ENCODE assay signal across 12 cellular contexts in genomic region chr17:67239597-67239996, GRCh38.
DNase-seq lines count a peak whose midpoint lies in the region; ATAC-seq lines count a peak whose summit lies in the region.
"Had no signal": no experiment of that assay in that cellular context is flagged by ENCODE, and none has a peak within 500 bp of the region (broad histone marks: within the 10 kb centered on the region; RNA-seq: fewer than 3 reads in every experiment).

No MANE protein-coding gene starts in this region.

- DNase-seq in ACHN: peak; percentile 78
- peak; percentile 40 for DNase-seq in HPDE6-E6E7 (ENCODE audit: extremely low spot score)
- peak; percentile 58 for DNase-seq in dedifferentiated amniotic fluid mesenchymal stem cell (ENCODE audit: extremely low spot score)
- DNase-seq in cerebellar nuclear complex (lab: John Stamatoyannopoulos, UW): no peak
- no peak for DNase-seq in NCI-H2029 treated with DMSO at 0.1 percent for 48 hours (lab: John Stamatoyannopoulos, UW)
- no peak for DNase-seq in stimulated activated CD4-positive, alpha-beta T cell treated with anti-CD3 and anti-CD28 coated beads, Interleukin-12 subunit alpha, Interleukin-12 subunit beta, amount 100 ng/mL, for 4 hours
- DNase-seq: activated CD8-positive, alpha-beta memory T cell treated with anti-CD3 and anti-CD28 coated beads, Interleukin-2, amount 50 U/mL, for 48 hours; aorta; DND-41; naive B cell had no signal

- no peak overlapping the region for H3K4me3 ChIP-seq in muscle layer of duodenum (ENCODE audit: low read depth in 1 of 2, low read length in 2 of 2)

- peaks cover 12 to 30% of the 10 kb centered on the region in 2 donors for H3K36me3 ChIP-seq in muscle layer of duodenum (ENCODE audit: control insufficient read depth in 1 of 2, insufficient read depth in 2 of 2, low read length in 2 of 2)

- H3K27me3 ChIP-seq in muscle layer of duodenum (ENCODE audit: low read depth, low read length): no peaks in the 10 kb centered on the region

- peak overlapping the region; percentile 34 for H3K27ac ChIP-seq in muscle layer of duodenum (ENCODE audit: low read length)

- no peak for ATAC-seq in GM21423 (IDR thresholded peaks at IDR 0.05; ENCODE audit: unreplicated experiment)

- in situ Hi-C loops in ACHN (cut with HindIII; ENCODE audit: low pct_ligation_motif_present, low pct_unique_long_range_greater_than_20kb, low sequenced_read_pairs): no loop called here

- peaks cover 10 to 41% of the 10 kb centered on the region in 2 donors for H3K4me1 ChIP-seq in muscle layer of duodenum (ENCODE audit: control insufficient read depth in 1 of 2, insufficient read depth in 2 of 2, low read length in 2 of 2)

- no peaks in the 10 kb centered on the region for H3K9me3 ChIP-seq in muscle layer of duodenum (ENCODE audit: control insufficient read depth in 1 of 2, low read length in 2 of 2)

Comparison
In these comparisons a context has a peak if more than half of its experiments do, and no peak if none do; other contexts are left out.
1. DNase-seq: peak in ACHN (single experiment), HPDE6-E6E7 (single experiment) and dedifferentiated amniotic fluid mesenchymal stem cell (single experiment); none in cerebellar nuclear complex (0 of 2), NCI-H2029 treated with DMSO at 0.1 percent for 48 hours (single experiment) and stimulated activated CD4-positive, alpha-beta T cell treated with anti-CD3 and anti-CD28 coated beads, Interleukin-12 subunit alpha, Interleukin-12 subunit beta, amount 100 ng/mL, for 4 hours (single experiment).